9 cellular contexts compared by ENCODE assay signal in genomic region chr2:130336150-130336876, GRCh38. TPM values are rescaled to one million over a fixed set of nuclear protein-coding genes. Genes with fewer than 3 reads are reported as not detected.
DNase-seq lines count a peak whose midpoint lies in the region; ATAC-seq and TF ChIP-seq lines count a peak whose summit lies in the region.
"Had no signal": no experiment of that assay in that cellular context is flagged by ENCODE, and none has a peak within 500 bp of the region (broad histone marks: within the 10 kb centered on the region; RNA-seq: fewer than 3 reads in every experiment).

No MANE protein-coding gene starts in this region.

- H4K20me1 ChIP-seq in H9 (ENCODE audit: control insufficient read depth, insufficient read depth, insufficient read length) = no peaks in the 10 kb centered on the region

- H3K27ac Mint-ChIP-seq in H9 (no peak overlapping the region), T-helper 17 cell (peak overlapping the region; percentile 72)
- H3K27ac Mint-ChIP-seq in activated naive CD4-positive, alpha-beta T cell treated with anti-CD3 and anti-CD28 coated beads, Interleukin-2, amount 50 U/mL, for 72 hours = no peak overlapping the region

- H2BK20ac ChIP-seq in H9 (ENCODE audit: low read depth, low read length, poor library complexity, severe bottlenecking) = no peak overlapping the region

- H3K36me3 Mint-ChIP-seq in H9 (ENCODE audit: insufficient read depth in 1 of 3, low read depth in 3 of 3) = peaks cover 19 to 25% (median 23%) of the 10 kb centered on the region in 3 experiments
- H3K36me3 Mint-ChIP-seq in T-helper 17 cell (ENCODE audit: low read depth) = no peaks in the 10 kb centered on the region
- H3K36me3 Mint-ChIP-seq in activated naive CD4-positive, alpha-beta T cell treated with anti-CD3 and anti-CD28 coated beads, Interleukin-2, amount 50 U/mL, for 72 hours = peaks cover 0 to 8% of the 10 kb centered on the region in 2 donors

- no peak overlapping the region for H4K91ac ChIP-seq in H9 (ENCODE audit: insufficient read length, low read depth, low read length)

- no peaks in the 10 kb centered on the region for H3K79me2 ChIP-seq in H9 (ENCODE audit: insufficient read depth, low read length)

- peak overlapping the region; percentile 63 for H3K4me2 ChIP-seq in H9 (ENCODE audit: insufficient read depth, insufficient read length, low read length)

- H3K4me3 ChIP-seq in BE2C (ENCODE audit: low read depth, low read length) (peak overlapping the region; percentile 59), esophagus squamous epithelium (no peak overlapping the region)

- H3K27me3 Mint-ChIP-seq in H9 (ENCODE audit: low read depth) (peaks cover 21% of the 10 kb centered on the region), T-helper 17 cell (peaks cover 26% of the 10 kb centered on the region)

- H3K4me1 ChIP-seq in BE2C (no peaks in the 10 kb centered on the region; the same call in 1 of the 2 replicates), H9 (ENCODE audit: insufficient read depth, low read length) (peaks cover 7% of the 10 kb centered on the region; the same call in 1 of the 2 replicates), esophagus squamous epithelium (peaks cover 7 to 35% (median 8%) of the 10 kb centered on the region in 3 donors)

- H3K14ac ChIP-seq in H9 (ENCODE audit: insufficient read depth, low read length) = no peak overlapping the region

- no CpG with 5 or more reads among the region's 13 CpGs for WGBS in H9 (ENCODE audit: extremely low coverage, insufficient read length, low lambda C conversion rate)
- 70 to 74% methylated on average over 5 to 11 of the region's 13 CpGs for WGBS in esophagus squamous epithelium, 2 donors

- H3K27ac ChIP-seq in H9 (ENCODE audit: insufficient read length, low read depth, low read length) (no peak overlapping the region), esophagus squamous epithelium (no peak overlapping the region)

- H3K56ac ChIP-seq in H9 (ENCODE audit: insufficient read length, low read depth, low read length) = no peak overlapping the region

- DNase-seq in BE2C (peak; percentile 34), H9 (no peak), T-helper 17 cell (no peak), kidney tubule cell (ENCODE audit: low spot score) (peak; percentile 19), GM20000 (ENCODE audit: low spot score) (no peak), esophagus squamous epithelium (lab: John Stamatoyannopoulos, UW) (no peak), ureter (ENCODE audit: low spot score) (no peak)
- no peak for DNase-seq in activated naive CD4-positive, alpha-beta T cell treated with anti-CD3 and anti-CD28 coated beads, Interleukin-2, amount 50 U/mL, for 72 hours (ENCODE audit: low spot score in 2 of 2)

- TF ChIP-seq POLR2A in esophagus squamous epithelium (IDR thresholded peaks at IDR 0.05) = no peak

- H3K9ac ChIP-seq in H9 (ENCODE audit: extremely low read depth, insufficient read length, low read length) = no peak overlapping the region

- no peak overlapping the region for H2AFZ ChIP-seq in H9 (ENCODE audit: low read length)

- H2BK5ac ChIP-seq in H9 (ENCODE audit: insufficient read length, low read length) = no peak overlapping the region

- H3K4ac ChIP-seq in H9 (ENCODE audit: low read depth, low read length) = no peak overlapping the region

- no peak overlapping the region for H3K23ac ChIP-seq in H9 (ENCODE audit: insufficient read length, low read depth, low read length)

- TF ChIP-seq CTCF in BE2C (IDR thresholded peaks at IDR 0.05; ENCODE audit: low read depth, low read length) (no peak), H9 (conservative IDR thresholded peaks at IDR 0.05) (no peak), GM20000 (IDR thresholded peaks at IDR 0.05; ENCODE audit: extremely low read depth, missing control alignments) (no peak), esophagus squamous epithelium (IDR thresholded peaks at IDR 0.05) (no peak)

- no peak overlapping the region for H4K5ac ChIP-seq in H9 (ENCODE audit: insufficient read length, low read depth, low read length)

- no peak overlapping the region for H2AK5ac ChIP-seq in H9 (ENCODE audit: insufficient read length, low read length)

- no peak for ATAC-seq in T-helper 17 cell
- no peak for ATAC-seq in activated naive CD4-positive, alpha-beta T cell treated with anti-CD3 and anti-CD28 coated beads, Interleukin-2, amount 50 U/mL, for 72 hours

- no peak overlapping the region for H2BK120ac ChIP-seq in H9 (ENCODE audit: low read depth, low read length, poor library complexity, severe bottlenecking)

- no peak overlapping the region for H3T11ph ChIP-seq in H9 (ENCODE audit: low read length)

- no peaks in the 10 kb centered on the region for H3K79me1 ChIP-seq in H9 (ENCODE audit: insufficient read depth, low read depth, low read length, poor library complexity, severe bottlenecking)

- peak overlapping the region; percentile 88 to 89 for H3K4me3 Mint-ChIP-seq in H9
- H3K4me3 Mint-ChIP-seq in T-helper 17 cell = no peak overlapping the region

- H3K27me3 ChIP-seq in BE2C = no peaks in the 10 kb centered on the region
- H3K27me3 ChIP-seq in H9 (ENCODE audit: insufficient read depth, low read length) = no peaks in the 10 kb centered on the region
- peaks cover 0 to 11% (median 3%) of the 10 kb centered on the region in 4 donors for H3K27me3 ChIP-seq in esophagus squamous epithelium

- no peak overlapping the region for H2BK12ac ChIP-seq in H9 (ENCODE audit: insufficient read length, low read depth, low read length)

- H2BK15ac ChIP-seq in H9 (ENCODE audit: low read depth, low read length) = no peak overlapping the region

- H3K4me1 Mint-ChIP-seq in H9 (peaks cover 15 to 19% of the 10 kb centered on the region in 2 experiments), T-helper 17 cell (peaks cover 20% of the 10 kb centered on the region)

- intact Hi-C loops in esophagus squamous epithelium (cut with DNase I) = no loop called here

- H3K18ac ChIP-seq in H9 (ENCODE audit: insufficient read length, low read depth, low read length) = no peak overlapping the region

- H3K23me2 ChIP-seq in H9 (ENCODE audit: insufficient read length, low read depth, low read length, poor library complexity, severe bottlenecking) = no peaks in the 10 kb centered on the region

- no peaks in the 10 kb centered on the region for H3K9me3 ChIP-seq in BE2C
- H3K9me3 ChIP-seq in H9 (ENCODE audit: control insufficient read depth, low read depth, low read length) = no peaks in the 10 kb centered on the region
- H3K9me3 ChIP-seq in T-helper 17 cell (ENCODE audit: control insufficient read depth, low read length, poor library complexity, severe bottlenecking) = no peaks in the 10 kb centered on the region
- no peaks in the 10 kb centered on the region for H3K9me3 ChIP-seq in esophagus squamous epithelium

- H4K8ac ChIP-seq in H9 (replicated peaks; ENCODE audit: insufficient read length, low read depth, low read length) = no peak overlapping the region

- no peaks in the 10 kb centered on the region for H3K36me3 ChIP-seq in BE2C
- H3K36me3 ChIP-seq in esophagus squamous epithelium = peaks cover 0 to 35% (median 0%) of the 10 kb centered on the region in 3 donors

- H3K9me3 Mint-ChIP-seq in H9 = no peaks in the 10 kb centered on the region; a peak in 2 of 5 replicates
- no peaks in the 10 kb centered on the region for H3K9me3 Mint-ChIP-seq in activated naive CD4-positive, alpha-beta T cell treated with anti-CD3 and anti-CD28 coated beads, Interleukin-2, amount 50 U/mL, for 72 hours
- H3K9me3 Mint-ChIP-seq: CD4-positive, CD25-positive, alpha-beta regulatory T cell had no signal

RNA-seq across cellular contexts. Expression of gene IMP4, which starts 6.4 kb away (rescaled TPM):
- 262 TPM for polyA plus RNA-seq in BE2C (2012; ENCODE audit: insufficient read depth, insufficient read length, low read depth)
- 92.9 and 101 TPM in 2 replicates for total RNA-seq in H9 (2021)
- total RNA-seq in T-helper 17 cell = 10 to 100 TPM; 59.3 to 65.6 TPM
- 100 to 1,000 TPM in 1 of 2 donors, 10 to 100 TPM in 1; 91.0 to 106 TPM for total RNA-seq in activated naive CD4-positive, alpha-beta T cell treated with anti-CD3 and anti-CD28 coated beads, Interleukin-2, amount 50 U/mL, for 72 hours
- total RNA-seq in esophagus squamous epithelium = 100 to 1,000 TPM in 2 of 4 donors, 10 to 100 TPM in 2; 69.2 to 112 (median 91.2) TPM
- total RNA-seq in ureter = 76.5 TPM

RNA-seq across cellular contexts. Expression of gene PTPN18, which starts 19.5 kb away (rescaled TPM):
- polyA plus RNA-seq in BE2C (2012; ENCODE audit: insufficient read depth, insufficient read length, low read depth) = 6.9 TPM
- total RNA-seq in H9 (2021) = 13.0 and 16.3 TPM in 2 replicates
- total RNA-seq in T-helper 17 cell = 100 to 1,000 TPM in 1 of 2 donors, 10 to 100 TPM in 1; 53.2 to 102 TPM
- 10 to 100 TPM; 28.3 to 62.1 TPM for total RNA-seq in activated naive CD4-positive, alpha-beta T cell treated with anti-CD3 and anti-CD28 coated beads, Interleukin-2, amount 50 U/mL, for 72 hours
- total RNA-seq in esophagus squamous epithelium = 10 to 100 TPM; 26.8 to 43.6 (median 35.5) TPM
- 97.9 TPM for total RNA-seq in ureter

Comparison
In these comparisons a context has a peak if more than half of its experiments do, and no peak if none do; other contexts are left out.
1. DNase-seq: peak in BE2C (single experiment) and kidney tubule cell (single experiment); none in H9 (single experiment), T-helper 17 cell (0 of 3), activated naive CD4-positive, alpha-beta T cell treated with anti-CD3 and anti-CD28 coated beads, Interleukin-2, amount 50 U/mL, for 72 hours (0 of 2), GM20000 (single experiment), esophagus squamous epithelium (single experiment) and ureter (single experiment).